15 cellular contexts compared by ENCODE assay signal in the genomic region with DNA sequence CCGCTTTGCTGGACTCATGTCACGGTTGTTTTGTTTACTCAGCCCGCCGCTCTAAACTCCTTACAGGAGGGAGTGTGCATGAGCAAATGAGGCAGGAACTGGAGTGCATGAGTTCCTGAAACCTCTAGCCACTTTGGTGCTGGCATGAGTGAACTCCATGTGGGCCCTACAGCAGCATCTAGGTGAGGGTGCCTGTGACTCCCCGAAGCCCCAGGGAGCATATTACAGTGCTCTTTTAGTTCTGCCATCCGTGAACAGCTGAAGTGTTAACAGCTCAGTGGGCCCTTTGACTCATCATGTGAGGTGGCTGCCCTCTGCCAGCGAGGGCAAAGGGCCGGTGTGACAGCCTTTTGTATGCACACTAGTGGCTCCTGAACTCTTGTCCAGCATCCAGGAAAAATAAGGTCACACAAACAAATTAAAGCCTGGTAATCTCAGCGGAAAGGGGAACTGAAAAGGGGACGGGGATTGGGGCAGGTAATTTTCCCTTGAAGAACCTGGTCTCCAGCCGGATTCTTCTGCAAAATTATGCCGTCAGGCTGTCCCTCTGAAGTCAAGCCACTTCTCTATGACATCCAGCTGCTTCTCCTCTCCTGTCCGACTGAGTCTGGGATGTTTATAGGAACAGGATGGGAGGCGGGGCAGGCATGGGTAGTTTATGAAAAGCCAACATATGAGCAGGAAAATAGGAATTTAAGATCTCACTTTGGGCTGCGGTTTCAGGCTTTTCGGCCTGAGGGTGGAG.
DNase-seq lines count a peak whose midpoint lies in the region; ATAC-seq, FAIRE-seq and TF ChIP-seq lines count a peak whose summit lies in the region.
"Had no signal": no experiment of that assay in that cellular context is flagged by ENCODE, and none has a peak within 500 bp of the region (broad histone marks: within the 10 kb centered on the region; RNA-seq: fewer than 3 reads in every experiment).

No MANE protein-coding gene starts in this region.

- no peak overlapping the region for H2BK5ac ChIP-seq in H1 (ENCODE audit: low read depth, low read length)

- no peaks in the 10 kb centered on the region for H3K9me3 ChIP-seq in MG63
- H3K9me3 ChIP-seq in H1 (ENCODE audit: insufficient read depth in 2 of 2, low read depth in 1 of 2, low read length in 1 of 2): no peaks in the 10 kb centered on the region
- H3K9me3 ChIP-seq: tibial artery had no signal

- H3K4me1 Mint-ChIP-seq in nephron: peaks cover 28% of the 10 kb centered on the region
- H3K4me1 Mint-ChIP-seq in type B pancreatic cell (ENCODE audit: unreplicated experiment): no peaks in the 10 kb centered on the region
- no peaks in the 10 kb centered on the region for H3K4me1 Mint-ChIP-seq in stimulated activated memory B cell treated with anti-CD40 and anti-IgM and Interleukin-4, amounts not matched to agents 10 μg/mL and 1 μg/mL and 100 μg/mL, for 72 hours
- H3K4me1 Mint-ChIP-seq: activated CD8-positive, alpha-beta memory T cell treated with anti-CD3 and anti-CD28 coated beads, Interleukin-2, amount 10 ng/mL, durations not matched to agents 7 days and 5 days had no signal

- no peaks in the 10 kb centered on the region for H3K27me3 ChIP-seq in MG63
- H3K27me3 ChIP-seq in H1 (replicated peaks in 1 of 4; ENCODE audit: control insufficient read depth in 3 of 4, extremely low read depth in 1 of 4, insufficient read depth in 3 of 4, low read length in 3 of 4): no peaks in the 10 kb centered on the region
- H3K27me3 ChIP-seq: cardiac muscle cell, tibial artery had no signal

- peak overlapping the region; percentile 53; the same call in 1 of the 2 replicates for H2AFZ ChIP-seq in H1 (ENCODE audit: low read length)

- H4K20me1 ChIP-seq in H1 (replicated peaks in 1 of 2; ENCODE audit: control insufficient read depth in 1 of 2, insufficient read depth in 2 of 2, low read length in 2 of 2): no peaks in the 10 kb centered on the region

- H2AK5ac ChIP-seq in H1 (ENCODE audit: low read depth, low read length): no peak overlapping the region

- no peaks in the 10 kb centered on the region for H3K4me1 ChIP-seq in H1 (replicated peaks in 1 of 4; ENCODE audit: control insufficient read depth in 3 of 4, insufficient read depth in 4 of 4, low read length in 3 of 4)
- H3K4me1 ChIP-seq: tibial artery had no signal

- no peak overlapping the region for H3K9ac ChIP-seq in H1 (replicated peaks in 1 of 4; ENCODE audit: extremely low read depth in 1 of 4, low read depth in 3 of 4, low read length in 3 of 4)

- H3K27ac Mint-ChIP-seq in nephron: peak overlapping the region; percentile 7 to 92 (median 85)
- no peak overlapping the region for H3K27ac Mint-ChIP-seq in type B pancreatic cell
- no peak overlapping the region for H3K27ac Mint-ChIP-seq in stimulated activated memory B cell treated with anti-CD40 and anti-IgM and Interleukin-4, amounts not matched to agents 10 μg/mL and 1 μg/mL and 100 μg/mL, for 72 hours
- H3K27ac Mint-ChIP-seq: activated CD8-positive, alpha-beta memory T cell treated with anti-CD3 and anti-CD28 coated beads, Interleukin-2, amount 10 ng/mL, durations not matched to agents 7 days and 5 days had no signal

- H3K36me3 Mint-ChIP-seq in nephron (ENCODE audit: low read depth): no peaks in the 10 kb centered on the region
- H3K36me3 Mint-ChIP-seq in type B pancreatic cell: no peaks in the 10 kb centered on the region
- no peaks in the 10 kb centered on the region for H3K36me3 Mint-ChIP-seq in stimulated activated memory B cell treated with anti-CD40 and anti-IgM and Interleukin-4, amounts not matched to agents 10 μg/mL and 1 μg/mL and 100 μg/mL, for 72 hours
- H3K36me3 Mint-ChIP-seq: activated CD8-positive, alpha-beta memory T cell treated with anti-CD3 and anti-CD28 coated beads, Interleukin-2, amount 10 ng/mL, durations not matched to agents 7 days and 5 days had no signal

- H3K23ac ChIP-seq in H1 (ENCODE audit: insufficient read length): no peak overlapping the region

- CTCF ChIA-PET in H1 (lab: Charles Lee; ENCODE audit: partially characterized antibody): interaction anchor here (0.7 kb wide), 1 partner anchor 98 kb away, joined by 3 read pairs; no protein-coding TSS in a partner anchor

- H4K91ac ChIP-seq in H1 (replicated peaks; ENCODE audit: insufficient read length, low read length): no peak overlapping the region

- H2BK20ac ChIP-seq in H1 (ENCODE audit: low read length): no peak overlapping the region

- no peak for TF ChIP-seq RAD21 in H1 (IDR thresholded peaks at IDR 0.05 in 1 of 2, conservative IDR thresholded peaks at IDR 0.05 in 1 of 2; ENCODE audit: low read depth in 2 of 2, low read length in 2 of 2)

- H3K27ac ChIP-seq in H1 (ENCODE audit: low read depth, low read length): no peak overlapping the region
- H3K27ac ChIP-seq: cardiac muscle cell, tibial artery had no signal

- TF ChIP-seq POLR2A in H1 (IDR thresholded peaks at IDR 0.05; ENCODE audit: control extremely low read depth in 1 of 2, low read depth in 2 of 2, low read length in 2 of 2) (no peak), GM18505 (IDR thresholded peaks at IDR 0.05; ENCODE audit: borderline replicate concordance, extremely low read depth, insufficient read depth, insufficient read length) (no peak)

- no peaks in the 10 kb centered on the region for H3K36me3 ChIP-seq in MG63
- H3K36me3 ChIP-seq in H1 (ENCODE audit: control insufficient read depth in 2 of 4, insufficient read depth in 4 of 4, low read length in 3 of 4): no peaks in the 10 kb centered on the region
- H3K36me3 ChIP-seq: cardiac muscle cell, tibial artery had no signal

- H3K9me3 Mint-ChIP-seq in nephron (no peaks in the 10 kb centered on the region), type B pancreatic cell (no peaks in the 10 kb centered on the region)
- peaks cover 5% of the 10 kb centered on the region for H3K9me3 Mint-ChIP-seq in stimulated activated memory B cell treated with anti-CD40 and anti-IgM and Interleukin-4, amounts not matched to agents 10 μg/mL and 1 μg/mL and 100 μg/mL, for 72 hours

- H3K27me3 Mint-ChIP-seq in nephron (ENCODE audit: low read depth) (no peaks in the 10 kb centered on the region), type B pancreatic cell (no peaks in the 10 kb centered on the region)
- no peaks in the 10 kb centered on the region for H3K27me3 Mint-ChIP-seq in stimulated activated memory B cell treated with anti-CD40 and anti-IgM and Interleukin-4, amounts not matched to agents 10 μg/mL and 1 μg/mL and 100 μg/mL, for 72 hours
- H3K27me3 Mint-ChIP-seq: activated CD8-positive, alpha-beta memory T cell treated with anti-CD3 and anti-CD28 coated beads, Interleukin-2, amount 10 ng/mL, durations not matched to agents 7 days and 5 days had no signal

- ATAC-seq in GM18505 (IDR thresholded peaks at IDR 0.05; ENCODE audit: unreplicated experiment): no peak
- ATAC-seq in stimulated activated memory B cell treated with anti-CD40 and anti-IgM and Interleukin-4, amounts not matched to agents 10 μg/mL and 1 μg/mL and 100 μg/mL, for 72 hours: no peak
- ATAC-seq: activated CD8-positive, alpha-beta memory T cell treated with anti-CD3 and anti-CD28 coated beads, Interleukin-2, amount 10 ng/mL, durations not matched to agents 7 days and 5 days had no signal

- peak; percentile 97 for DNase-seq in DMS53 (lab: John Stamatoyannopoulos, UW)
- peak; percentile 86 for DNase-seq in MG63
- no peak for DNase-seq in H1 (ENCODE audit: low read depth in 1 of 2, low spot score in 2 of 2)
- DNase-seq in DMS153 treated with DMSO at 0.1 percent for 48 hours (lab: John Stamatoyannopoulos, UW; ENCODE audit: unreplicated experiment): no peak
- DNase-seq in type B pancreatic cell (ENCODE audit: extremely low spot score, unreplicated experiment): no peak
- DNase-seq: activated CD8-positive, alpha-beta memory T cell treated with anti-CD3 and anti-CD28 coated beads, Interleukin-2, amount 10 ng/mL, durations not matched to agents 7 days and 5 days; H7; NCI-H1694 treated with DMSO at 0.1 percent for 48 hours; stimulated activated CD4-positive, alpha-beta T cell treated with anti-CD3 and anti-CD28 coated beads, Interleukin-4, amount 100 ng/mL, for 1 hour; tibial artery had no signal

- TF ChIP-seq CTCF in H1 (IDR thresholded peaks at IDR 0.05; ENCODE audit: control extremely low read depth in 1 of 3, insufficient read depth in 1 of 3, low read depth in 1 of 3, low read length in 3 of 3) (no peak), nephron (IDR thresholded peaks at IDR 0.05; ENCODE audit: unreplicated experiment in 3 of 3) (no peak), type B pancreatic cell (conservative IDR thresholded peaks at IDR 0.05) (no peak)

- no peak overlapping the region for H2BK15ac ChIP-seq in H1 (ENCODE audit: low read length)

- WGBS in H1 (ENCODE audit: extremely low coverage in 1 of 2, insufficient coverage in 1 of 2, insufficient read length in 1 of 2, insufficient replicate concordance in 2 of 2, low coverage in 1 of 2, low lambda C conversion rate in 2 of 2, missing lambda C conversion rate in 1 of 2), 2 experiments: 90% methylated on average over 16 of the region's 16 CpGs; no CpG with 5 or more reads in 1 of the 2 experiments

- H3K18ac ChIP-seq in H1 (ENCODE audit: extremely low read depth, low read length): no peak overlapping the region

- no peak overlapping the region for H3K56ac ChIP-seq in H1 (replicated peaks; ENCODE audit: insufficient read length, low read depth, low read length)

- no peak overlapping the region for H2BK120ac ChIP-seq in H1 (replicated peaks; ENCODE audit: low read depth, low read length)

- H4K5ac ChIP-seq in H1 (ENCODE audit: insufficient read length, low read depth, low read length): no peak overlapping the region

- no peak overlapping the region for H3K4me2 ChIP-seq in H1 (ENCODE audit: insufficient read depth in 1 of 2, low read depth in 2 of 2, low read length in 2 of 2)

- no peak for FAIRE-seq in H1 (lab: Jason Lieb, UNC)
- FAIRE-seq: D721Med had no signal

- H4K8ac ChIP-seq in H1 (ENCODE audit: extremely low read depth, insufficient read depth, low read length): no peak overlapping the region

- no peak overlapping the region for H3K14ac ChIP-seq in H1 (ENCODE audit: insufficient read length)

- H2BK12ac ChIP-seq in H1 (ENCODE audit: low read depth, low read length): no peak overlapping the region

- H3K79me1 ChIP-seq in H1 (ENCODE audit: low read depth, low read length): no peaks in the 10 kb centered on the region

- H3K4me3 Mint-ChIP-seq in nephron: peak overlapping the region in 1 of 3 experiments; percentile 27
- no peak overlapping the region for H3K4me3 Mint-ChIP-seq in type B pancreatic cell
- no peak overlapping the region for H3K4me3 Mint-ChIP-seq in stimulated activated memory B cell treated with anti-CD40 and anti-IgM and Interleukin-4, amounts not matched to agents 10 μg/mL and 1 μg/mL and 100 μg/mL, for 72 hours
- H3K4me3 Mint-ChIP-seq: activated CD8-positive, alpha-beta memory T cell treated with anti-CD3 and anti-CD28 coated beads, Interleukin-2, amount 10 ng/mL, durations not matched to agents 7 days and 5 days had no signal

- no peak overlapping the region for H3K4me3 ChIP-seq in MG63
- no peak overlapping the region for H3K4me3 ChIP-seq in H1 (ENCODE audit: extremely low read depth in 1 of 4, insufficient read depth in 2 of 4, low read depth in 3 of 4, low read length in 4 of 4)
- H3K4me3 ChIP-seq: cardiac muscle cell, tibial artery had no signal

- no peak overlapping the region for H3K4ac ChIP-seq in H1 (replicated peaks; ENCODE audit: insufficient read length, low read depth, low read length)

- POLR2A ChIA-PET in H1 (lab: Charles Lee; ENCODE audit: partially characterized antibody): no interaction called here

- no peak for TF ChIP-seq EP300 in H1 (IDR thresholded peaks at IDR 0.05; ENCODE audit: borderline replicate concordance in 1 of 2, low read depth in 2 of 2, low read length in 2 of 2)

- H3K23me2 ChIP-seq in H1 (ENCODE audit: low read depth, low read length): no peaks in the 10 kb centered on the region

- no peaks in the 10 kb centered on the region for H3K79me2 ChIP-seq in H1 (ENCODE audit: control insufficient read depth in 1 of 2, insufficient read depth in 2 of 2, low read length in 2 of 2)

Comparison
In these comparisons a context has a peak if more than half of its experiments do, and no peak if none do; other contexts are left out.
1. DNase-seq: peak in DMS53 (single experiment) and MG63 (single experiment); none in H1 (0 of 2), DMS153 treated with DMSO at 0.1 percent for 48 hours (single experiment) and type B pancreatic cell (single experiment).
2. H3K27ac Mint-ChIP-seq: peak in nephron (3 of 3); none in type B pancreatic cell (single experiment) and stimulated activated memory B cell treated with anti-CD40 and anti-IgM and Interleukin-4, amounts not matched to agents 10 μg/mL and 1 μg/mL and 100 μg/mL, for 72 hours (single experiment).